ENCODE assay signal across 1 cellular context in the genomic region with DNA sequence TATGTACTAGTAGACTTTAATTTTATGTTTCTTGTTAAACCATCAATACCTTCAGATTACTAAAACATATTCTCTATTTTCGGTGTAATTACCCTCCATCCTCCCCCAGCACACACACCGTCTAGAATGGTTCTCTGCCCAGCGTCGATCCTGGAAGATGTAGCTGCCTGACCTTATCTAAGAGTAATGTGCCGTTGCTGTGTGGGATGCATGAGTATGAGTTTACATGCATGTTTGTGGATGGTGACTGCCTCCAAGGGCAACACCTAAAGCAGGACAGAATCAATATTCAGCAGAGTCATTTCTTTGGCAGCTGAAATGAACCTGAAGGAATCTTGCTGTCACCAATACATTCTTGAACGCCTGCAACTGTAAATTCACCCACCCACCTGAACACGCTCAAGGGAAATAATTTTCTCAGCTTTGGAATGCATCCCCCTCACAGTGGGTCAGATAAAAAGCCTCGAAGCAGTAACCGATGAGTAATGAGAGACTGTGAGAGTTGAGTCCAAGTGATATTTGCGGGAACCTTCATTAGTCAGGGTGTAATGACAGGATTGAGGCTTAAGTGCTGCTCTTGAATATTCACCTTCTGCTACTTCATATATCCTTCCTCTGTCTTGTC.
TF ChIP-seq lines count a peak whose summit lies in the region.

No MANE protein-coding gene starts in this region.

TF ChIP-seq in HepG2, 621 proteins besides CTCF, POLR2A, EP300 and RAD21:
- TF ChIP-seq, protein P1, sequence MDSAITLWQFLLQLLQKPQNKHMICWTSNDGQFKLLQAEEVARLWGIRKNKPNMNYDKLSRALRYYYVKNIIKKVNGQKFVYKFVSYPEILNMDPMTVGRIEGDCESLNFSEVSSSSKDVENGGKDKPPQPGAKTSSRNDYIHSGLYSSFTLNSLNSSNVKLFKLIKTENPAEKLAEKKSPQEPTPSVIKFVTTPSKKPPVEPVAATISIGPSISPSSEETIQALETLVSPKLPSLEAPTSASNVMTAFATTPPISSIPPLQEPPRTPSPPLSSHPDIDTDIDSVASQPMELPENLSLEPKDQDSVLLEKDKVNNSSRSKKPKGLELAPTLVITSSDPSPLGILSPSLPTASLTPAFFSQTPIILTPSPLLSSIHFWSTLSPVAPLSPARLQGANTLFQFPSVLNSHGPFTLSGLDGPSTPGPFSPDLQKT (CRISPR knock-in tag; IDR thresholded peaks at IDR 0.05; ENCODE audit: borderline replicate concordance), result no peak
- TF ChIP-seq CREB1 (IDR thresholded peaks at IDR 0.05) (0 out of 2 replicates have a peak, but pooled peaks have one; percentile 3), CREB1 (CRISPR knock-in tag; IDR thresholded peaks at IDR 0.05) (no peak)
